ENCODE assay signal across 16 cellular contexts in the genomic region with DNA sequence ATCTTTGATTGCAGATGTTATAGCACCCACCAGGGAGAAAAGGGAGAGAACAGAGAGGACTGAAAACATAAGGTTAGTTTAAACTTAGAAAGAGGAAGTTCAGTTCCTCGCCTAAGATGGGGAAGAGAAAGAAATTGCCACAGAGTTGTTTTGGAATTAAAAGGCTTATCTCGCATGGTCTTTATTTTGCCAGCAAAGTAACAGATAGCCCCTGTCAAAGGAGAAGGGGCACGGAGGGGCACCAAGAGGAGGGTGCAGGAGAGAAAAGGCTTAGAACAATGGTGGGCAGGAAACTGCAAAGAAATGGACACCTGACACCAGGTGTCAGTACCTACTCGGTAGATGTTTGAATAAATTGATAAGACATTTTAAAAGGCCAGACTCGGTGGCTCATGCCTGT. TPM values are rescaled to one million over a fixed set of nuclear protein-coding genes. Genes with fewer than 3 reads are reported as not detected.
DNase-seq lines count a peak whose midpoint lies in the region; ATAC-seq and TF ChIP-seq lines count a peak whose summit lies in the region.
"Had no signal": no experiment of that assay in that cellular context is flagged by ENCODE, and none has a peak within 500 bp of the region (broad histone marks: within the 10 kb centered on the region; RNA-seq: fewer than 3 reads in every experiment).

No MANE protein-coding gene starts in this region.

- DNase-seq in GM12865 (ENCODE audit: low read depth) (peak; percentile 22), Karpas-422 (peak; percentile 71), SIG-M5 treated with dmso at 0.1 percent for 504 hours (lab: John Stamatoyannopoulos, UW; ENCODE audit: unreplicated experiment) (peak; percentile 85), pons (ENCODE audit: low spot score) (peak; percentile 35), activated gamma-delta T cell treated with Interleukin-2 at 50 U/mL for 16 hours (no peak), NCI-H1092 treated with DMSO at 0.1 percent for 48 hours (lab: John Stamatoyannopoulos, UW) (no peak)
- DNase-seq: activated CD8-positive, alpha-beta T cell treated with anti-CD3 and anti-CD28 coated beads for 36 hours; activated effector memory CD4-positive, alpha-beta T cell treated with anti-CD3 and anti-CD28 coated beads, Interleukin-2, amount 50 U/mL, for 16 hours; CD4-positive, alpha-beta memory T cell; left ventricle myocardium superior; MG63; stimulated activated CD4-positive, alpha-beta T cell treated with anti-CD3 and anti-CD28 coated beads, Interleukin-4, amount 100 ng/mL, for 24 hours; stimulated activated naive CD4-positive, alpha-beta T cell; uterus had no signal

- H3K9ac ChIP-seq in Karpas-422 (ENCODE audit: low read length), result peak overlapping the region; percentile 14

- 0 out of 2 replicates have a peak overlapping the region, but pooled peaks have one; percentile 19 for H3K27ac ChIP-seq in Karpas-422 (ENCODE audit: low read length)
- H3K27ac ChIP-seq: uterus had no signal

- H3K4me3 ChIP-seq in GM12865 (ENCODE audit: low read depth, low read length) (no peak overlapping the region), Karpas-422 (ENCODE audit: low read length) (peak overlapping the region; percentile 4; the same call in 1 of the 2 replicates)
- H3K4me3 ChIP-seq: MG63, uterus had no signal

- no peaks in the 10 kb centered on the region for H3K79me2 ChIP-seq in Karpas-422 (ENCODE audit: low read length)

- no peaks in the 10 kb centered on the region for H3K9me3 ChIP-seq in Karpas-422 (ENCODE audit: low read length)
- H3K9me3 ChIP-seq: MG63, uterus had no signal

- no peaks in the 10 kb centered on the region for H3K36me3 ChIP-seq in Karpas-422 (ENCODE audit: insufficient read depth, low read length)
- H3K36me3 ChIP-seq: MG63, uterus had no signal

- H3K9me2 ChIP-seq in Karpas-422 (replicated peaks; ENCODE audit: insufficient read depth, low read length), result no peaks in the 10 kb centered on the region

- TF ChIP-seq CTCF in GM12865 (IDR thresholded peaks at IDR 0.05; ENCODE audit: insufficient read depth, low read depth, low read length, missing control alignments), result no peak

- peaks cover 19% of the 10 kb centered on the region for H3K4me1 ChIP-seq in Karpas-422 (ENCODE audit: low read length)
- H3K4me1 ChIP-seq: uterus had no signal

- no peaks in the 10 kb centered on the region for H4K20me1 ChIP-seq in Karpas-422 (ENCODE audit: insufficient read depth, low read depth, low read length)

- ATAC-seq in HG02884 (IDR thresholded peaks at IDR 0.05; ENCODE audit: unreplicated experiment), result no peak
- ATAC-seq: activated CD8-positive, alpha-beta T cell treated with anti-CD3 and anti-CD28 coated beads for 36 hours; left ventricle myocardium superior; sciatic nerve had no signal

- peak overlapping the region; percentile 49 for H3K4me2 ChIP-seq in Karpas-422 (ENCODE audit: low read depth, low read length, poor library complexity, severe bottlenecking)

- peak overlapping the region; percentile 66 for H2AFZ ChIP-seq in Karpas-422 (ENCODE audit: low read length)

- H3K27me3 ChIP-seq in Karpas-422 (ENCODE audit: low read length), result no peaks in the 10 kb centered on the region
- H3K27me3 ChIP-seq: MG63, uterus had no signal

RNA-seq across cellular contexts. Expression of gene OXA1L, which starts 17.8 kb away (rescaled TPM):
- total RNA-seq in Karpas-422 (2014; rRNA removed; shearing (Covaris generic); ENCODE audit: low replicate concordance), result 250 and 484 TPM in 2 replicates

Comparison
In these comparisons a context has a peak if more than half of its experiments do, and no peak if none do; other contexts are left out.
1. DNase-seq: peak in GM12865 (single experiment), Karpas-422 (single experiment), SIG-M5 treated with dmso at 0.1 percent for 504 hours (single experiment) and pons (single experiment); none in activated gamma-delta T cell treated with Interleukin-2 at 50 U/mL for 16 hours (single experiment) and NCI-H1092 treated with DMSO at 0.1 percent for 48 hours (single experiment).